In genomic region chr9:98877211-98877730, GRCh38 we compare ENCODE assay signal across 29 cellular contexts.
"Had no signal": no experiment of that assay in that cellular context is flagged by ENCODE, and none has a peak within 500 bp of the region (broad histone marks: within the 10 kb centered on the region; RNA-seq: fewer than 3 reads in every experiment).

No MANE protein-coding gene starts in this region.

- H3K9me3 ChIP-seq: heart left ventricle, left lung, lower lobe of right lung, neutrophil, psoas muscle, suprapubic skin, thoracic aorta, tibial artery, upper lobe of right lung had no signal

- ATAC-seq: heart left ventricle, left lung, lower lobe of right lung, natural killer cell, psoas muscle, sciatic nerve, upper lobe of right lung had no signal

- H3K4me1 ChIP-seq: parathyroid adenoma, psoas muscle, suprapubic skin had no signal

- H3K27ac ChIP-seq: heart left ventricle, left lung, lower lobe of right lung, neutrophil, parathyroid adenoma, psoas muscle, skin epidermis, suprapubic skin, thoracic aorta, tibial artery, upper lobe of right lung had no signal

- H3K4me3 Mint-ChIP-seq: immature natural killer cell; mesothelial cell of epicardium; naive B cell; natural killer cell; stimulated activated naive CD8-positive, alpha-beta T cell treated with anti-CD3 and anti-CD28 coated beads, Interleukin-15, Interleukin-2, amounts not matched to agents 100 ng/mL and 50 ng/mL, for 24 hours had no signal

- H2AFZ ChIP-seq: parathyroid adenoma had no signal

- H3K36me3 ChIP-seq: heart left ventricle, left lung, lower lobe of right lung, neutrophil, suprapubic skin, thoracic aorta, tibial artery, upper lobe of right lung had no signal

- H3K9me3 Mint-ChIP-seq: mesothelial cell of epicardium; naive B cell; natural killer cell; stimulated activated naive CD8-positive, alpha-beta T cell treated with anti-CD3 and anti-CD28 coated beads, Interleukin-15, Interleukin-2, amounts not matched to agents 100 ng/mL and 50 ng/mL, for 24 hours had no signal

- H3K9ac ChIP-seq: parathyroid adenoma had no signal

- H3K4me1 Mint-ChIP-seq: immature natural killer cell, naive B cell, natural killer cell had no signal

- H3K27ac Mint-ChIP-seq: immature natural killer cell; mesothelial cell of epicardium; naive B cell; natural killer cell; stimulated activated naive CD8-positive, alpha-beta T cell treated with anti-CD3 and anti-CD28 coated beads, Interleukin-15, Interleukin-2, amounts not matched to agents 100 ng/mL and 50 ng/mL, for 24 hours had no signal

- H3K79me2 ChIP-seq: parathyroid adenoma had no signal

- H3K27me3 ChIP-seq: heart left ventricle, left lung, suprapubic skin, tibial artery, upper lobe of right lung had no signal

- H3K4me3 ChIP-seq: heart left ventricle, left lung, lower lobe of right lung, psoas muscle, skin epidermis, suprapubic skin, thoracic aorta, tibial artery, upper lobe of right lung had no signal

- DNase-seq: heart left ventricle; hypothalamus; immature natural killer cell; left lung; lower lobe of right lung; mammary epithelial cell; mesenchymal stem cell; naive B cell; natural killer cell; occipital lobe; psoas muscle; stimulated activated CD4-positive, alpha-beta T cell treated with anti-CD3 and anti-CD28 coated beads, Interleukin-12 subunit alpha, Interleukin-12 subunit beta, amount 100 ng/mL, for 4 hours; stimulated activated CD4-positive, alpha-beta T cell treated with anti-CD3 and anti-CD28 coated beads, Interleukin-15, amount 100 ng/mL, for 24 hours; stimulated activated CD4-positive, alpha-beta T cell treated with anti-CD3 and anti-CD28 coated beads, Interleukin-2, amount 100 ng/mL, for 24 hours; stimulated activated CD4-positive, alpha-beta T cell treated with anti-CD3 and anti-CD28 coated beads, Interleukin-4, amount 100 ng/mL, for 1 hour; stimulated activated naive CD4-positive, alpha-beta T cell; tibial artery; trophoblast cell; upper lobe of right lung had no signal

- H3K36me3 Mint-ChIP-seq: mesothelial cell of epicardium, naive B cell, natural killer cell had no signal

- FAIRE-seq: islet of Langerhans, urothelium cell line had no signal
